In the genomic region with DNA sequence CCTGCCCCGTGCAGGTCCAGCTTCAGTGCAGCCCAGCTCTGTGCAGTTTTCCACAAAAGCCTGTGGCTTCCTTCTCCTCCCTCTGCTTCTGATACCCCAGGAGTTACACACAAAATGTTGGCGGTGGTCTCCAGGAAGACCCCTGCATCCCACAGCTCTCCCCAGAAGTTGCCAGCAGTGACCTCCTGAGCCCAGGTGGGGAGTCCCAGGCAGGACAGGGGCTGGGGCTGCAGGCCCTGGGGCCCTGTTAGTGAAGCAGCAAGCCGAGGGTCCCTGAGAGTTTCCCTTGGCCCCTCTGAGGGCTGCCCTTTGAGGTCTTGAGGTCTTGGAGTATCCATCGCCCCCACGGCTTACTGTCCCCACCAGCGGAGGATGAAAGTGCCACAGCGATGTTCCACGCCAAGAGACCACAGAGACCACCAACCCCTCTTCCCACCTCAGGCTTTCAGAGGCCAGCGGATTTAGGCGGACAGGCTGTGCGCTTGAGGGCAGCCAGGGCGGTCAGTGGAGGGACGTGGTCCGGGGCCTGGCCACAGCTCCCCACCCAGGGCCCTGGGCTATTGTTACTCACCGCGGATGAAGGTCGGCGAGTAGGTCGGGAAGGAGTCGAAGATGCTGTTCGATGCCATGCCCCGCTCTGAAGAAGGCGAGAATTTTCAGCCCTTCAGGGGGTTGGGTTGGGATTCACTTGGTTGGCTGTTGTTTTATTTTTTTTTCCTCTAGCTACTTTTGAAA, we compare ENCODE assay signal across 13 cellular contexts. TPM values are rescaled to one million over a fixed set of nuclear protein-coding genes. Genes with fewer than 3 reads are reported as not detected.
A peak's percentile ranks its signal among the peaks of the same experiment; 100 is the strongest.
DNase-seq lines count a peak whose midpoint lies in the region; ATAC-seq and TF ChIP-seq lines count a peak whose summit lies in the region.
"Had no signal": no experiment of that assay in that cellular context is flagged by ENCODE, and none has a peak within 500 bp of the region (broad histone marks: within the 10 kb centered on the region; RNA-seq: fewer than 3 reads in every experiment).

No MANE protein-coding gene starts in this region.

- H3K4me3 ChIP-seq in OCI-LY7 (ENCODE audit: low read depth, low read length, poor library complexity, severe bottlenecking) (peak overlapping the region; percentile 61), duodenal mucosa (ENCODE audit: low read depth in 1 of 2, low read length in 2 of 2) (peak overlapping the region; percentile 23 to 59), mammary epithelial cell (replicated peaks in 1 of 3; ENCODE audit: insufficient read depth in 1 of 3, low read depth in 2 of 3, low read length in 3 of 3) (no peak overlapping the region)
- H3K4me3 ChIP-seq: thyroid gland had no signal

- no peaks in the 10 kb centered on the region for H3K27me3 Mint-ChIP-seq in activated CD4-positive, alpha-beta T cell treated with anti-CD3 and anti-CD28 coated beads, Interleukin-2, amount 10 ng/mL, durations not matched to agents 24 days and 14 days

- CTCF ChIA-PET in OCI-LY7 (lab: Charles Lee; ENCODE audit: unreplicated experiment) (interaction anchor here (1.5 kb wide), 1 partner anchor 73 kb away, joined by 4 read pairs; no protein-coding TSS in a partner anchor), mammary epithelial cell (lab: Charles Lee; ENCODE audit: low non-redundant PET) (no interaction called here)

- POLR2A ChIA-PET in OCI-LY7 (lab: Charles Lee): interaction anchor here (0.6 to 1.7 kb wide), 7 partner anchors 37 to 1325 kb away, joined by 3 to 11 read pairs (median 4); no protein-coding TSS in a partner anchor

- H3K27me3 ChIP-seq in duodenal mucosa (ENCODE audit: control insufficient read depth in 1 of 2, insufficient read depth in 2 of 2, low read length in 2 of 2): no peaks in the 10 kb centered on the region
- no peaks in the 10 kb centered on the region for H3K27me3 ChIP-seq in mammary epithelial cell (ENCODE audit: insufficient read depth, low read length)
- H3K27me3 ChIP-seq: thyroid gland had no signal

- peak overlapping the region; percentile 39 to 45 for H3K9ac ChIP-seq in duodenal mucosa (ENCODE audit: low read depth in 1 of 2, low read length in 2 of 2)
- no peak overlapping the region for H3K9ac ChIP-seq in mammary epithelial cell (ENCODE audit: insufficient read depth, low read length)
- H3K9ac ChIP-seq: parathyroid adenoma had no signal

- no peaks in the 10 kb centered on the region for H3K9me2 ChIP-seq in OCI-LY7 (ENCODE audit: insufficient read depth, low read length)

- H2AFZ ChIP-seq in OCI-LY7 (ENCODE audit: low read length) (peak overlapping the region; percentile 93; the same call in 1 of the 2 replicates), mammary epithelial cell (ENCODE audit: low read depth, low read length) (no peak overlapping the region)
- H2AFZ ChIP-seq: parathyroid adenoma had no signal

- in situ Hi-C loops in mammary epithelial cell (cut with MboI; ENCODE audit: low sequenced_read_pairs in 2 of 2): no loop called here

- H3K4me1 ChIP-seq in OCI-LY7 (ENCODE audit: insufficient read depth, low read length, poor library complexity, severe bottlenecking) (peaks cover 42% of the 10 kb centered on the region), duodenal mucosa (ENCODE audit: control insufficient read depth in 1 of 2, insufficient read depth in 2 of 2, low read length in 2 of 2) (peaks cover 0 to 7% of the 10 kb centered on the region in 2 donors), mammary epithelial cell (ENCODE audit: insufficient read depth, low read length) (no peaks in the 10 kb centered on the region)
- H3K4me1 ChIP-seq: parathyroid adenoma, thyroid gland had no signal

- H3K36me3 Mint-ChIP-seq in activated CD4-positive, alpha-beta T cell treated with anti-CD3 and anti-CD28 coated beads, Interleukin-2, amount 10 ng/mL, durations not matched to agents 24 days and 14 days (ENCODE audit: low read depth): peaks cover 49% of the 10 kb centered on the region
- H3K36me3 Mint-ChIP-seq in stimulated activated effector memory CD8-positive, alpha-beta T cell treated with anti-CD3 and anti-CD28 coated beads, Interleukin-12 subunit alpha, Interleukin-12 subunit beta, amount 100 ng/mL, for 72 hours: peaks cover 83% of the 10 kb centered on the region

- no peaks in the 10 kb centered on the region for H3K9me3 Mint-ChIP-seq in activated CD4-positive, alpha-beta T cell treated with anti-CD3 and anti-CD28 coated beads, Interleukin-2, amount 10 ng/mL, durations not matched to agents 24 days and 14 days
- H3K9me3 Mint-ChIP-seq in stimulated activated effector memory CD8-positive, alpha-beta T cell treated with anti-CD3 and anti-CD28 coated beads, Interleukin-12 subunit alpha, Interleukin-12 subunit beta, amount 100 ng/mL, for 72 hours: no peaks in the 10 kb centered on the region

- no peak for ATAC-seq in stimulated activated effector memory CD8-positive, alpha-beta T cell treated with anti-CD3 and anti-CD28 coated beads, Interleukin-12 subunit alpha, Interleukin-12 subunit beta, amount 100 ng/mL, for 72 hours
- ATAC-seq: left lobe of liver had no signal

- peak overlapping the region; percentile 96 for H3K4me3 Mint-ChIP-seq in activated CD4-positive, alpha-beta T cell treated with anti-CD3 and anti-CD28 coated beads, Interleukin-2, amount 10 ng/mL, durations not matched to agents 24 days and 14 days
- peak overlapping the region; percentile 73 for H3K4me3 Mint-ChIP-seq in stimulated activated effector memory CD8-positive, alpha-beta T cell treated with anti-CD3 and anti-CD28 coated beads, Interleukin-12 subunit alpha, Interleukin-12 subunit beta, amount 100 ng/mL, for 72 hours

- no peaks in the 10 kb centered on the region for H3K9me3 ChIP-seq in OCI-LY7 (ENCODE audit: low read length)
- no peaks in the 10 kb centered on the region for H3K9me3 ChIP-seq in duodenal mucosa (ENCODE audit: control insufficient read depth in 1 of 2, low read length in 2 of 2)
- H3K9me3 ChIP-seq in mammary epithelial cell (replicated peaks; ENCODE audit: insufficient read depth, low read length): no peaks in the 10 kb centered on the region
- H3K9me3 ChIP-seq: thyroid gland had no signal

- DNase-seq in activated CD4-positive, alpha-beta T cell treated with anti-CD3 and anti-CD28 coated beads, Interleukin-2, amount 10 ng/mL, durations not matched to agents 24 days and 14 days: peak; percentile 72
- DNase-seq in activated CD4-positive, alpha-beta T cell treated with anti-CD3 and anti-CD28 coated beads, Interleukin-2, amount 50 U/mL, for 4 hours: no peak
- DNase-seq in OCI-LY7 (ENCODE audit: low spot score) (no peak), NCI-H2227 (lab: John Stamatoyannopoulos, UW; ENCODE audit: unreplicated experiment) (no peak), mammary epithelial cell (no peak), putamen (ENCODE audit: low spot score) (no peak)
- no peak for DNase-seq in stimulated activated effector memory CD8-positive, alpha-beta T cell treated with anti-CD3 and anti-CD28 coated beads, Interleukin-12 subunit alpha, Interleukin-12 subunit beta, amount 100 ng/mL, for 72 hours (ENCODE audit: low spot score in 2 of 2)
- DNase-seq: NCI-H1092 treated with DMSO at 0.1 percent for 48 hours, NCI-H526 treated with DMSO at 0.1 percent for 48 hours had no signal

- no peaks in the 10 kb centered on the region for H3K36me3 ChIP-seq in OCI-LY7 (ENCODE audit: insufficient read depth, low read length)
- no peaks in the 10 kb centered on the region for H3K36me3 ChIP-seq in duodenal mucosa (ENCODE audit: control insufficient read depth in 1 of 2, insufficient read depth in 2 of 2, low read length in 2 of 2)
- H3K36me3 ChIP-seq in mammary epithelial cell (ENCODE audit: insufficient read depth, low read length): no peaks in the 10 kb centered on the region
- H3K36me3 ChIP-seq: thyroid gland had no signal

- peak overlapping the region; percentile 97 for H3K27ac Mint-ChIP-seq in activated CD4-positive, alpha-beta T cell treated with anti-CD3 and anti-CD28 coated beads, Interleukin-2, amount 10 ng/mL, durations not matched to agents 24 days and 14 days
- peak overlapping the region; percentile 97 for H3K27ac Mint-ChIP-seq in stimulated activated effector memory CD8-positive, alpha-beta T cell treated with anti-CD3 and anti-CD28 coated beads, Interleukin-12 subunit alpha, Interleukin-12 subunit beta, amount 100 ng/mL, for 72 hours

- H3K27ac ChIP-seq in OCI-LY7 (ENCODE audit: low read depth, low read length, poor library complexity, severe bottlenecking) (peak overlapping the region; percentile 76), duodenal mucosa (ENCODE audit: low read depth, low read length) (no peak overlapping the region), mammary epithelial cell (ENCODE audit: insufficient read depth, low read depth, low read length) (no peak overlapping the region)
- H3K27ac ChIP-seq: parathyroid adenoma, thyroid gland had no signal

- H3K4me2 ChIP-seq in OCI-LY7 (ENCODE audit: low read length) (peak overlapping the region; percentile 85), mammary epithelial cell (ENCODE audit: insufficient read depth, low read depth, low read length) (no peak overlapping the region)

- WGBS in mammary epithelial cell (ENCODE audit: low coverage, missing lambda C conversion rate): 85% methylated on average over 20 of the region's 23 CpGs

- no peak for TF ChIP-seq CTCF in OCI-LY7 (conservative IDR thresholded peaks at IDR 0.05; ENCODE audit: low read length)
- TF ChIP-seq CTCF in mammary epithelial cell (conservative IDR thresholded peaks at IDR 0.05 in 1 of 2, IDR thresholded peaks at IDR 0.05 in 1 of 2; ENCODE audit: extremely low read depth in 1 of 2, insufficient read depth in 1 of 2, low read depth in 1 of 2, low read length in 2 of 2): no peak

- peaks cover 74% of the 10 kb centered on the region for H3K4me1 Mint-ChIP-seq in activated CD4-positive, alpha-beta T cell treated with anti-CD3 and anti-CD28 coated beads, Interleukin-2, amount 10 ng/mL, durations not matched to agents 24 days and 14 days
- peaks cover 92% of the 10 kb centered on the region for H3K4me1 Mint-ChIP-seq in stimulated activated effector memory CD8-positive, alpha-beta T cell treated with anti-CD3 and anti-CD28 coated beads, Interleukin-12 subunit alpha, Interleukin-12 subunit beta, amount 100 ng/mL, for 72 hours

- H4K20me1 ChIP-seq in OCI-LY7 (ENCODE audit: insufficient read depth, low read length) (no peaks in the 10 kb centered on the region), mammary epithelial cell (ENCODE audit: insufficient read depth, low read length) (no peaks in the 10 kb centered on the region)

- intact Hi-C loops in activated CD4-positive, alpha-beta T cell treated with anti-CD3 and anti-CD28 coated beads, Interleukin-2, amount 10 ng/mL, durations not matched to agents 24 days and 14 days (cut with micrococcal nuclease): loop anchor here (1.0 kb wide), 1 partner anchor 137 kb away; no protein-coding TSS in a partner anchor
- intact Hi-C loops in OCI-LY7 (cut with micrococcal nuclease; ENCODE audit: unreplicated experiment) (loop anchor here (1.0 kb wide), 1 partner anchor 68 kb away; no protein-coding TSS in a partner anchor), mammary epithelial cell (cut with micrococcal nuclease) (no loop called here)

- dilution Hi-C loops in mammary epithelial cell (cut with HindIII; ENCODE audit: low sequenced_read_pairs): no loop called here

- BruUV-seq in OCI-LY7 (replicated peaks; lab: Mats Ljungman, UMichigan): no TSS peak
- no TSS peak for BruUV-seq in mammary epithelial cell (replicated peaks; lab: Mats Ljungman, UMichigan)

- H3K79me2 ChIP-seq in OCI-LY7 (ENCODE audit: insufficient read depth, low read depth, low read length) (peaks cover 7% of the 10 kb centered on the region; the same call in 1 of the 2 replicates), mammary epithelial cell (ENCODE audit: insufficient read depth, low read length) (no peaks in the 10 kb centered on the region)
- H3K79me2 ChIP-seq: parathyroid adenoma had no signal

RNA-seq across cellular contexts. Expression of a gene that starts 34.0 kb away (rescaled TPM):
- total RNA-seq in activated CD4-positive, alpha-beta T cell treated with anti-CD3 and anti-CD28 coated beads, Interleukin-2, amount 10 ng/mL, durations not matched to agents 24 days and 14 days: 110 and 112 TPM in 2 replicates
- total RNA-seq in OCI-LY7 (2014; rRNA removed; shearing (Covaris generic)): 9.5 and 12.2 TPM in 2 replicates
- total RNA-seq in OCI-LY7 (2022) (39.5 and 41.1 TPM in 2 replicates), mammary epithelial cell (1 to 10 TPM in 1 of 2 donors, under 1 TPM in 1; 0.42 to 2.8 TPM)
- polyA plus RNA-seq in mammary epithelial cell: 0.59 TPM
- 2.0 TPM for polyA minus RNA-seq in mammary epithelial cell

Comparison
In these comparisons a context has a peak if more than half of its experiments do, and no peak if none do; other contexts are left out.
1. H3K4me3 ChIP-seq: peak in OCI-LY7 (single experiment) and duodenal mucosa (2 of 2); none in mammary epithelial cell (0 of 3).